In genomic region chr12:108517288-108518100, GRCh38 we compare ENCODE assay signal across 1 cellular context.
TF ChIP-seq lines count a peak whose summit lies in the region.

No MANE protein-coding gene starts in this region.

TF ChIP-seq in HepG2, 621 proteins besides CTCF, POLR2A, EP300 and RAD21:
- no peak for TF ChIP-seq MED1 (CRISPR knock-in tag; IDR thresholded peaks at IDR 0.05)
- TF ChIP-seq KDM2A (CRISPR knock-in tag; IDR thresholded peaks at IDR 0.05; ENCODE audit: borderline replicate concordance, low read depth) = peak; percentile 7; the same call in 1 of the 2 replicates
- TF ChIP-seq POLR2G (IDR thresholded peaks at IDR 0.05; ENCODE audit: low read depth, low read length) = peak; percentile 35; the same call in 1 of the 2 replicates
